Comparison of ENCODE assay signal across 8 cellular contexts in genomic region chr20:51594206-51594998, GRCh38. TPM values are rescaled to one million over a fixed set of nuclear protein-coding genes. Genes with fewer than 3 reads are reported as not detected.
DNase-seq lines count a peak whose midpoint lies in the region; ATAC-seq, FAIRE-seq and TF ChIP-seq lines count a peak whose summit lies in the region.

No MANE protein-coding gene starts in this region.

- H4K20me1 ChIP-seq in HepG2 (ENCODE audit: insufficient read depth, low read length), result no peaks in the 10 kb centered on the region

- H3K9ac ChIP-seq in HepG2 (ENCODE audit: insufficient read depth, low read depth, low read length) (no peak overlapping the region), adipocyte (ENCODE audit: low read length) (peak overlapping the region; percentile 13)

- DNase-seq in HepG2 (ENCODE audit: low spot score) (no peak), right lobe of liver (no peak), adipocyte (ENCODE audit: low read depth) (peak; percentile 18), mesothelial cell of epicardium (ENCODE audit: low spot score in 2 of 2, unreplicated experiment in 2 of 2) (no peak), DMS114 treated with DMSO at 0.1 percent for 48 hours (lab: John Stamatoyannopoulos, UW; ENCODE audit: unreplicated experiment) (no peak), COLO668 (lab: John Stamatoyannopoulos, UW; ENCODE audit: unreplicated experiment) (no peak)
- no peak for DNase-seq in stimulated activated CD4-positive, alpha-beta T cell treated with anti-CD3 and anti-CD28 coated beads, Interleukin-4, amount 100 ng/mL, for 4 hours
- DNase-seq in NK-92 treated with Interleukin-12 subunit alpha and Interleukin-12 subunit beta, amount 100 ng/mL, for 24 hours (lab: John Stamatoyannopoulos, UW), result no peak

- no peaks in the 10 kb centered on the region for H3K79me2 ChIP-seq in HepG2 (ENCODE audit: insufficient read depth, low read length)

- FAIRE-seq in HepG2 (lab: Jason Lieb, UNC), result no peak

- no peaks in the 10 kb centered on the region for H3K9me3 ChIP-seq in HepG2 (ENCODE audit: low read length)
- no peaks in the 10 kb centered on the region for H3K9me3 ChIP-seq in right lobe of liver
- H3K9me3 ChIP-seq in adipocyte (ENCODE audit: control insufficient read depth, low read length), result no peaks in the 10 kb centered on the region

- CTCF ChIA-PET in HepG2 (lab: Yijun Ruan, JAX; ENCODE audit: low intra/inter-chr PET ratio, low total read pairs), result interaction anchor here (1.0 to 2.6 kb wide), 7 partner anchors 86 to 607 kb away, joined by 4 to 43 read pairs (median 5); no protein-coding TSS in a partner anchor

- TF ChIP-seq EP300 in HepG2 (IDR thresholded peaks at IDR 0.05; ENCODE audit: low read depth in 2 of 2, low read length in 2 of 2) (no peak), HepG2 (CRISPR knock-in tag; IDR thresholded peaks at IDR 0.05; ENCODE audit: borderline replicate concordance) (no peak)

- WGBS in HepG2 (ENCODE audit: low lambda C conversion rate), result 81% methylated on average over 11 of the region's 11 CpGs
- WGBS in right lobe of liver (ENCODE audit: insufficient coverage, low coverage, low lambda C conversion rate, missing lambda C conversion rate), result 62% methylated on average over 11 of the region's 11 CpGs

- no peak overlapping the region for H3K4me3 Mint-ChIP-seq in mesothelial cell of epicardium

- H3K27ac ChIP-seq in HepG2 (ENCODE audit: extremely low read length, insufficient read depth, low read length) (no peak overlapping the region), right lobe of liver (no peak overlapping the region)

- H3K4me1 ChIP-seq in HepG2 (ENCODE audit: insufficient read depth, low read length) (peaks cover 13% of the 10 kb centered on the region), right lobe of liver (peaks cover 0 to 10% (median 0%) of the 10 kb centered on the region in 4 donors), adipocyte (ENCODE audit: control insufficient read depth, insufficient read depth, low read length) (peaks cover 17% of the 10 kb centered on the region)

- TF ChIP-seq RAD21 in HepG2 (CRISPR knock-in tag; IDR thresholded peaks at IDR 0.05), result no peak

- H3K36me3 ChIP-seq in HepG2 (replicated peaks in 1 of 2; ENCODE audit: control insufficient read depth in 1 of 2, insufficient read depth in 2 of 2, low read length in 2 of 2) (peaks cover 0 to 1% of the 10 kb centered on the region in 2 experiments; a peak in 1 of 5 replicates), right lobe of liver (no peaks in the 10 kb centered on the region), adipocyte (ENCODE audit: control insufficient read depth, insufficient read depth, low read length, severe bottlenecking) (peaks cover 16% of the 10 kb centered on the region)

- no peak for TF ChIP-seq POLR2A in HepG2 (IDR thresholded peaks at IDR 0.05; ENCODE audit: insufficient read depth in 1 of 2, low read depth in 2 of 2, low read length in 2 of 2)
- no peak for TF ChIP-seq POLR2A in right lobe of liver (IDR thresholded peaks at IDR 0.05)

- H3K4me3 ChIP-seq in HepG2 (replicated peaks in 1 of 3; ENCODE audit: insufficient read depth in 1 of 3, low read depth in 2 of 3, low read length in 3 of 3) (no peak overlapping the region), right lobe of liver (no peak overlapping the region), adipocyte (ENCODE audit: low read length) (no peak overlapping the region)

- H3K4me2 ChIP-seq in HepG2 (ENCODE audit: low read depth, low read length), result peak overlapping the region; percentile 35; the same call in 1 of the 2 replicates

- POLR2A ChIA-PET in HepG2 (lab: Yijun Ruan, JAX), result no interaction called here

- no peaks in the 10 kb centered on the region for H3K27me3 Mint-ChIP-seq in mesothelial cell of epicardium (ENCODE audit: low read depth)

- no peaks in the 10 kb centered on the region for H3K27me3 ChIP-seq in HepG2 (ENCODE audit: control insufficient read depth in 1 of 2, insufficient read depth in 2 of 2, low read length in 2 of 2)
- no peaks in the 10 kb centered on the region for H3K27me3 ChIP-seq in right lobe of liver
- no peaks in the 10 kb centered on the region for H3K27me3 ChIP-seq in adipocyte (replicated peaks; ENCODE audit: control insufficient read depth, insufficient read depth, low read length)

- ATAC-seq in HepG2, result no peak
- ATAC-seq in right lobe of liver, result no peak

- in situ Hi-C loops in HepG2 (cut with HindIII; ENCODE audit: extremely low pct_ligation_motif_present, low pct_unique_long_range_greater_than_20kb), result loop anchor here (5.0 to 25.0 kb wide), 2 partner anchors 222 to 607 kb away; no protein-coding TSS in a partner anchor

- intact Hi-C loops in HepG2 (cut with micrococcal nuclease; ENCODE audit: unreplicated experiment) (loop anchor here (10.0 kb wide), 1 partner anchor 610 kb away; no protein-coding TSS in a partner anchor), right lobe of liver (cut with DNase I) (loop anchor here in 1 of 2 donors (5.0 kb wide), 1 partner anchor 217 kb away; no protein-coding TSS in a partner anchor)

- H3K36me3 Mint-ChIP-seq in mesothelial cell of epicardium, result peaks cover 8% of the 10 kb centered on the region

- H3K27ac Mint-ChIP-seq in mesothelial cell of epicardium, result peak overlapping the region; percentile 79

- no peaks in the 10 kb centered on the region for H3K9me3 Mint-ChIP-seq in mesothelial cell of epicardium

- H2AFZ ChIP-seq in HepG2 (ENCODE audit: low read length), result no peak overlapping the region

- BruUV-seq in HepG2 (replicated peaks; lab: Mats Ljungman, UMichigan), result no TSS peak

- no peak for TF ChIP-seq CTCF in HepG2 (CRISPR knock-in tag; IDR thresholded peaks at IDR 0.05)
- TF ChIP-seq CTCF in right lobe of liver (IDR thresholded peaks at IDR 0.05), result no peak
- no peak for TF ChIP-seq CTCF in mesothelial cell of epicardium (IDR thresholded peaks at IDR 0.05; ENCODE audit: unreplicated experiment)

- H3K4me1 Mint-ChIP-seq in mesothelial cell of epicardium, result peaks cover 36% of the 10 kb centered on the region

TF ChIP-seq in HepG2, 621 proteins besides CTCF, POLR2A, EP300 and RAD21 (continues in another document):
- 0 out of 2 replicates have a peak, but pooled peaks have one; percentile 15 for TF ChIP-seq MXD1 (CRISPR knock-in tag; IDR thresholded peaks at IDR 0.05)
- no peak for TF ChIP-seq ZNF850 (CRISPR knock-in tag; conservative IDR thresholded peaks at IDR 0.05)
- no peak for TF ChIP-seq SAFB2 (CRISPR knock-in tag; IDR thresholded peaks at IDR 0.05; ENCODE audit: borderline replicate concordance, low read depth)
- TF ChIP-seq THAP9 (CRISPR knock-in tag; IDR thresholded peaks at IDR 0.05; ENCODE audit: borderline replicate concordance), result 0 out of 2 replicates have a peak, but pooled peaks have one; percentile 0
- TF ChIP-seq ARNTL (CRISPR knock-in tag; IDR thresholded peaks at IDR 0.05), result 0 out of 2 replicates have a peak, but pooled peaks have one; percentile 19
- TF ChIP-seq NFYC (CRISPR knock-in tag; IDR thresholded peaks at IDR 0.05), result 0 out of 2 replicates have a peak, but pooled peaks have one; percentile 3

RNA-seq across cellular contexts. Expression of gene NFATC2, which starts 51.9 kb away (rescaled TPM):
- total RNA-seq in HepG2 (2016; rRNA removed; fragmentation: Illumina TruSeq; extraction: Trizol), result 3.3 and 8.0 TPM in 2 replicates
- 4.1 and 4.9 TPM in 2 replicates for total RNA-seq in HepG2 (2016; cell fraction: cytosol; rRNA removed; fragmentation: Illumina TruSeq; extraction: Trizol; ENCODE audit: low read depth)
- total RNA-seq in HepG2 (2016; cell fraction: insoluble cytoplasmic fraction; rRNA removed; fragmentation: Illumina TruSeq; extraction: Trizol), result 2.6 and 7.7 TPM in 2 replicates
- 4.2 TPM in 2 replicates for total RNA-seq in HepG2 (2016; cell fraction: membrane; rRNA removed; fragmentation: Illumina TruSeq; extraction: Trizol)
- 8.5 and 9.9 TPM in 2 replicates for total RNA-seq in HepG2 (2016; cell fraction: nucleus; rRNA removed; fragmentation: Illumina TruSeq; extraction: Trizol)
- polyA plus RNA-seq in HepG2 (2011; rRNA removed), result 1.9 TPM in 2 replicates
- polyA plus RNA-seq in HepG2 (2011; cell fraction: cytosol; rRNA removed), result 0.85 and 1.7 TPM in 2 replicates
- polyA plus RNA-seq in HepG2 (2011; cell fraction: nucleus; rRNA removed), result 6.8 and 7.7 TPM in 2 replicates
- polyA plus RNA-seq in HepG2 (2012), result 5.7 and 6.1 TPM in 2 replicates
- 0.31 and 0.43 TPM in 2 replicates for polyA plus RNA-seq in HepG2 (2016; cell fraction: cytosol; fragmentation: Illumina TruSeq; extraction: Trizol; ENCODE audit: low read depth)
- polyA plus RNA-seq in HepG2 (2016; cell fraction: insoluble cytoplasmic fraction; fragmentation: Illumina TruSeq; extraction: Trizol; ENCODE audit: low read depth), result 7.2 and 8.9 TPM in 2 replicates
- polyA plus RNA-seq in HepG2 (2016; cell fraction: membrane; fragmentation: Illumina TruSeq; extraction: Trizol; ENCODE audit: low read depth), result 1.2 and 1.4 TPM in 2 replicates
- 11.5 and 12.3 TPM in 2 replicates for polyA plus RNA-seq in HepG2 (2016; cell fraction: nucleus; fragmentation: Illumina TruSeq; extraction: Trizol; ENCODE audit: insufficient read depth, low read depth)
- polyA minus RNA-seq in HepG2 (2011; rRNA and poly(A)+ RNA removed; ENCODE audit: low replicate concordance), result 3.3 TPM in 1 of 2 replicates, not detected in the other
- 4.3 and 5.8 TPM in 2 replicates for polyA minus RNA-seq in HepG2 (2011; cell fraction: cytosol; rRNA and poly(A)+ RNA removed)
- 7.7 and 8.2 TPM in 2 replicates for polyA minus RNA-seq in HepG2 (2011; cell fraction: nucleus; rRNA and poly(A)+ RNA removed)
- total RNA-seq in right lobe of liver, result 1 to 10 TPM; 3.9 to 7.1 (median 4.7) TPM
- 13.1 to 14.0 TPM (median 14.0 TPM) in 3 replicates for total RNA-seq in mesothelial cell of epicardium
